Comparison of ENCODE assay signal across 8 cellular contexts in genomic region chr6:42978793-42979522, GRCh38. TPM values are rescaled to one million over a fixed set of nuclear protein-coding genes. Genes with fewer than 3 reads are reported as not detected.
DNase-seq lines count a peak whose midpoint lies in the region; ATAC-seq, FAIRE-seq and TF ChIP-seq lines count a peak whose summit lies in the region.

Gene PEX6 (minus strand): TSS chr6:42979181. CDS start chr6:42979150, 31 bp downstream.

- H3K4me1 ChIP-seq in SJSA1 (replicated peaks) (peaks cover 38% of the 10 kb centered on the region), gastroesophageal sphincter (peaks cover 0 to 48% (median 15%) of the 10 kb centered on the region in 3 donors), neutrophil (ENCODE audit: control insufficient read depth in 1 of 2, insufficient read depth in 1 of 2, low read depth in 1 of 2, low read length in 1 of 2) (peaks cover 34 to 37% of the 10 kb centered on the region in 2 experiments)

- DNase-seq in HFF-Myc (ENCODE audit: extremely low read depth, low read depth) (peak; percentile 47), MV-4-11 (lab: John Stamatoyannopoulos, UW) (peak; percentile 93), SJSA1 (ENCODE audit: low read depth in 1 of 2, low spot score in 2 of 2) (peak; percentile 89 to 91), superior temporal gyrus (ENCODE audit: extremely low spot score) (peak; percentile 91)
- DNase-seq in activated naive CD4-positive, alpha-beta T cell treated with Interleukin-2 at 50 U/mL for 16 hours: peak; percentile 89

- ATAC-seq in gastroesophageal sphincter: peak; percentile 90

- H3K36me3 ChIP-seq in SJSA1 (peaks cover 12% of the 10 kb centered on the region), gastroesophageal sphincter (no peaks in the 10 kb centered on the region), neutrophil (peaks cover 2% of the 10 kb centered on the region)

- peak within 1 kb of the TSS; percentile 76 for H3K4me3 ChIP-seq in HFF-Myc (replicated peaks; ENCODE audit: low read depth, low read length)
- H3K4me3 ChIP-seq in SJSA1: peak within 1 kb of the TSS; percentile 84
- H3K4me3 ChIP-seq in gastroesophageal sphincter: peak within 1 kb of the TSS; percentile 62 to 97
- peak within 1 kb of the TSS; percentile 73 to 95 for H3K4me3 ChIP-seq in neutrophil (ENCODE audit: low read depth in 1 of 2, low read length in 1 of 2)

- no peaks in the 10 kb centered on the region for H3K9me3 ChIP-seq in SJSA1 (replicated peaks)
- H3K9me3 ChIP-seq in gastroesophageal sphincter: no peaks in the 10 kb centered on the region
- no peaks in the 10 kb centered on the region for H3K9me3 ChIP-seq in neutrophil

- H3K27ac ChIP-seq in SJSA1: peak within 1 kb of the TSS; percentile 71
- H3K27ac ChIP-seq in gastroesophageal sphincter: peak within 1 kb of the TSS; percentile 60 to 94 (median 88)
- H3K27ac ChIP-seq in neutrophil: peak within 1 kb of the TSS; percentile 81

- TF ChIP-seq CTCF in HFF-Myc (IDR thresholded peaks at IDR 0.05; ENCODE audit: low read depth, low read length, missing control alignments) (no peak), gastroesophageal sphincter (IDR thresholded peaks at IDR 0.05) (peak in 1 of 4 experiments; percentile 3), neutrophil (IDR thresholded peaks at IDR 0.05) (no peak)

- TF ChIP-seq POLR2A in gastroesophageal sphincter (IDR thresholded peaks at IDR 0.05): peak in 1 of 2 donors; percentile 68

- H3K27me3 ChIP-seq in SJSA1 (replicated peaks): no peaks in the 10 kb centered on the region
- H3K27me3 ChIP-seq in gastroesophageal sphincter: no peaks in the 10 kb centered on the region
- no peaks in the 10 kb centered on the region for H3K27me3 ChIP-seq in neutrophil

- TF ChIP-seq EP300 in gastroesophageal sphincter (IDR thresholded peaks at IDR 0.05): no peak

- FAIRE-seq in G401.6 (lab: Jason Lieb, UNC): peak; percentile 58

- 0 to 1% methylated on average over 15 to 21 of the region's 63 CpGs for WGBS in gastroesophageal sphincter (ENCODE audit: low coverage in 1 of 2), 2 donors

RNA-seq across cellular contexts. Expression of gene PEX6, which starts in this region (rescaled TPM):
- 25.1 and 30.0 TPM in 2 replicates for total RNA-seq in SJSA1 (2014; rRNA removed; shearing (Covaris generic))
- 10 to 100 TPM in 3 of 4 donors, 1 to 10 TPM in 1; 9.8 to 23.5 (median 21.2) TPM for total RNA-seq in gastroesophageal sphincter

Comparison
In these comparisons a context has a peak if more than half of its experiments do, and no peak if none do; other contexts are left out.
1. Peak in every context shown above with its lines: DNase-seq, ATAC-seq, H3K4me3 ChIP-seq and H3K27ac ChIP-seq.